Comparison of ENCODE assay signal across 8 cellular contexts in the genomic region with DNA sequence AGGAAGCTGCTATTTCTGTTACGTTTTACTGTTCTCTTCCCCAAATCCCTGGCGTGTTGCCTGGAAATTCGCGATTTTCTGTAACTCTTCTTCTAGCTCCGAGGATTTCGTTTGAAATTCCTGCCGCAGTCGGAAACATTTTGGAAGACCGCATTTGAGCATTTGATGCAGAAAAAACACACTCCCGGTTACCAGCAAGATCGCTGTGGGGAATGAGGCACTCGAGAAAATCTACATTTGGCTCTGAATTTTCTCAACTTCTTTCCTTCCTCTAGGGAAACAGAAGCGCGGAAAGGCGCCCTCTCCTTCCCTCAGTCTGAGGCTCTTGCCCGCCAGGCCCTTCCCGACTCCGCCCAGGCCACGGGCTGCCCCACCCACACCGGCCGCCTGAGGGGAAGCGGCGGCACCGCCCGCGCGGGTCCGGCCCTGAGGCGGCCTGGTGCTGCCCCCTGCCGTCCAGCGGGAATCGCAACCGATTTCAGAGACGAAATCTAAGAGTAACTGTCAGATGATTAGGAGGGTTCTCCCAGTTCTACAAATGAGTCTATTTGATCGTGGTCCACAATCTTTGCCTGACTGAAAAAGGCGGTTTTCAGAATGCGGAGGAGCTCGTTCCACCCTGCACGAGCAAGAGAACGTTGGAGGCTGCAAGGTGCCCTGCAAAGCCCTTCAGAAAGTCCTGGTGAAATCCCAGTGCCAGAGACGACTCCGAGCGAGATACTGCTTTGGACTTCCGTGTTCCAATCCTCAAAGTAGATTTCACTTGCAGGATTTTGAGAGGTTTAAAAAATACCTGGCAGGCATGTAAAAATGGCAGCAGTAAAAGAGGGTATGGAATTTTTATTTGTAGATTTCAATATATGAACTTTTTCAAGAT. TPM values are rescaled to one million over a fixed set of nuclear protein-coding genes. Genes with fewer than 3 reads are reported as not detected.
DNase-seq lines count a peak whose midpoint lies in the region; FAIRE-seq and TF ChIP-seq lines count a peak whose summit lies in the region.

No MANE protein-coding gene starts in this region.

- H3K9ac ChIP-seq in ES-I3 (ENCODE audit: low read depth, low read length) (peak overlapping the region; percentile 75), subcutaneous abdominal adipose tissue (ENCODE audit: low read length in 5 of 5) (peak overlapping the region; percentile 51 to 80 (median 63))

- H3K4me3 ChIP-seq in LNCaP clone FGC (ENCODE audit: low read depth, low read length): peak overlapping the region; percentile 54
- peak overlapping the region; percentile 57 for H3K4me3 ChIP-seq in SJCRH30
- peak overlapping the region; percentile 59 to 66 for H3K4me3 ChIP-seq in neutrophil (ENCODE audit: low read depth in 1 of 2, low read length in 1 of 2)
- peak overlapping the region; percentile 66 to 77 (median 68) for H3K4me3 ChIP-seq in subcutaneous abdominal adipose tissue (ENCODE audit: low read depth in 1 of 5, low read length in 5 of 5)

- DNase-seq in H4 (ENCODE audit: low spot score): peak; percentile 69
- no peak for DNase-seq in LNCaP clone FGC (ENCODE audit: low read depth)
- peak; percentile 89 to 92 for DNase-seq in SJCRH30
- peak; percentile 89 for DNase-seq in activated naive CD4-positive, alpha-beta T cell treated with Interleukin-2 at 50 U/mL for 16 hours
- DNase-seq in frontal cortex (ENCODE audit: low spot score in 2 of 2): peak; percentile 83 to 93

- TF ChIP-seq CTCF in LNCaP clone FGC (IDR thresholded peaks at IDR 0.05; ENCODE audit: control insufficient read depth, extremely low read depth, insufficient read depth) (peak; percentile 84), neutrophil (IDR thresholded peaks at IDR 0.05) (peak; percentile 92)

- H3K4me1 ChIP-seq in ES-I3 (ENCODE audit: insufficient read depth, low read length) (no peaks in the 10 kb centered on the region), SJCRH30 (0 out of 2 replicates have a peak, but pooled peaks cover 3% of the 10 kb centered on the region), neutrophil (ENCODE audit: control insufficient read depth in 1 of 2, insufficient read depth in 1 of 2, low read depth in 1 of 2, low read length in 1 of 2) (peaks cover 5 to 11% of the 10 kb centered on the region in 2 experiments), subcutaneous abdominal adipose tissue (ENCODE audit: control insufficient read depth in 5 of 5, insufficient read depth in 5 of 5, low read length in 5 of 5) (peaks cover 0 to 14% (median 11%) of the 10 kb centered on the region in 5 donors)

- H3K27ac ChIP-seq in SJCRH30: peak overlapping the region; percentile 46; the same call in 1 of the 2 replicates
- H3K27ac ChIP-seq in neutrophil: peak overlapping the region; percentile 24
- no peak overlapping the region for H3K27ac ChIP-seq in subcutaneous abdominal adipose tissue (ENCODE audit: low read depth, low read length)

- H3K27me3 ChIP-seq in SJCRH30 (no peaks in the 10 kb centered on the region), neutrophil (peaks cover 22% of the 10 kb centered on the region), subcutaneous abdominal adipose tissue (ENCODE audit: control insufficient read depth in 5 of 5, insufficient read depth in 4 of 5, low read length in 5 of 5) (peaks cover 0 to 4% (median 0%) of the 10 kb centered on the region in 5 donors)

- FAIRE-seq in frontal cortex (lab: Jason Lieb, UNC): no peak

- H3K36me3 ChIP-seq in ES-I3 (ENCODE audit: insufficient read depth, low read length) (no peaks in the 10 kb centered on the region), SJCRH30 (no peaks in the 10 kb centered on the region), neutrophil (no peaks in the 10 kb centered on the region), subcutaneous abdominal adipose tissue (ENCODE audit: control insufficient read depth in 5 of 5, insufficient read depth in 5 of 5, low read length in 5 of 5) (no peaks in the 10 kb centered on the region)

- H3K9me3 ChIP-seq in ES-I3 (ENCODE audit: control insufficient read depth, insufficient read depth, low read length) (no peaks in the 10 kb centered on the region), SJCRH30 (replicated peaks) (no peaks in the 10 kb centered on the region), neutrophil (no peaks in the 10 kb centered on the region), subcutaneous abdominal adipose tissue (ENCODE audit: control insufficient read depth in 5 of 5, low read length in 5 of 5) (no peaks in the 10 kb centered on the region)

RNA-seq across cellular contexts. Expression of a gene that starts 18.4 kb away (rescaled TPM):
- 7.7 and 8.2 TPM in 2 replicates for total RNA-seq in H4 (2014; rRNA removed; shearing (Covaris generic))
- 27.8 and 32.9 TPM in 2 replicates for total RNA-seq in SJCRH30 (2014; rRNA removed; shearing (Covaris generic))
- 24.1 TPM for total RNA-seq in frontal cortex
